In the genomic region with DNA sequence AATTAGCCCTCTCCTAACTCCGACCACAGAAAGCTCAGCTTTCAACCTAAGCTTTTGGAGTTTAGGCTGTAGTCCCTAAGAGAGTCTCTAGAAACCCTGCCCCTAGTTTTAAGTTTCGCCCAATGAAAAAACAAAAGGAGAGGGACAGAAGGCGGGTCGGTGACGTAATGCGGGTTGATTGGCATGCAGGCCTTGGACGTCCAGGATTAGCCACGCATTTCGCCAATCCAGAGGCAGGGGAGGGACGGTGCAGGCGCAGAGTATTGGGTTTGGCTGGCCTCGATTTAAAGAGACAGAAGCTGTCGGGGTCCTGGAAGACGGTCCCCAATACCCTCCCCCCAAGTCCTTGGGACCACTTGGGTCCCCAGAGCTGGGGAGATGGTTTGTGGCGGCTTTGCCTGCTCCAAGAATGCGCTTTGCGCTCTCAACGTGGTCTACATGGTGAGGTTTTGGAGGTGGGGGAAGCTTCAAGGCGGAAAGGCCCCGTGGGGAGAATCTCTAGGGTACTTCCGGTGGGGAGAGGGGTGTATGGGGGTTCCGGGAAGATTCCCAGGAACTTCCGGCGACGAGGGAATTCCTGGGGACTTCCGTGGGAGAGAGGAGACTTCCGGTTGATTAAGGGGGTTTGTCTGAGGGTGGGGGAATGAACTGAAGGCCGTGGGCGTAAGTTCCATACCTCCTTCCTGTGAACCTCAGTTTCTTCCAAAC, we compare ENCODE assay signal across 8 cellular contexts. TPM values are rescaled to one million over a fixed set of nuclear protein-coding genes. Genes with fewer than 3 reads are reported as not detected.
DNase-seq lines count a peak whose midpoint lies in the region; ATAC-seq, FAIRE-seq and TF ChIP-seq lines count a peak whose summit lies in the region.

A gene with protein sequence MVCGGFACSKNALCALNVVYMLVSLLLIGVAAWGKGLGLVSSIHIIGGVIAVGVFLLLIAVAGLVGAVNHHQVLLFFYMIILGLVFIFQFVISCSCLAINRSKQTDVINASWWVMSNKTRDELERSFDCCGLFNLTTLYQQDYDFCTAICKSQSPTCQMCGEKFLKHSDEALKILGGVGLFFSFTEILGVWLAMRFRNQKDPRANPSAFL (plus strand): TSS at position 263 of the 708 bp plus-strand sequence. CDS start 116 bp downstream, at position 379.

- peak; percentile 99 for FAIRE-seq in endothelial cell of umbilical vein (lab: Jason Lieb, UNC)

- peaks cover 16% of the 10 kb centered on the region for H3K4me1 Mint-ChIP-seq in mesothelial cell of epicardium

- H2AK9ac ChIP-seq in IMR-90 (replicated peaks; ENCODE audit: low read depth, low read length, poor library complexity): peak within 1 kb of the TSS; percentile 99

- H3K4me1 ChIP-seq in IMR-90 (ENCODE audit: control insufficient read depth, insufficient read depth, low read length) (peaks cover 3% of the 10 kb centered on the region), endothelial cell of umbilical vein (ENCODE audit: control insufficient read depth, extremely low read depth, insufficient read depth, low read length) (peaks cover 10% of the 10 kb centered on the region)

- H3K4me2 ChIP-seq in IMR-90 (ENCODE audit: low read depth, low read length) (peak within 1 kb of the TSS; percentile 94), endothelial cell of umbilical vein (ENCODE audit: insufficient read depth, low read length) (peak within 1 kb of the TSS; percentile 76)

- no peaks in the 10 kb centered on the region for H3K9me3 Mint-ChIP-seq in mesothelial cell of epicardium

- dilution Hi-C loops in IMR-90 (cut with HindIII; ENCODE audit: low sequenced_read_pairs, unreplicated experiment) (no loop called here), endothelial cell of umbilical vein (cut with MboI; ENCODE audit: extremely low pct_ligation_motif_present, low sequenced_read_pairs) (no loop called here)

- TF ChIP-seq POLR2A in IMR-90 (IDR thresholded peaks at IDR 0.05; ENCODE audit: low read depth, low read length) (peak; percentile 81; the same call in 1 of the 2 replicates), endothelial cell of umbilical vein (IDR thresholded peaks at IDR 0.05; ENCODE audit: low read depth, low read length) (peak; percentile 48)

- peak within 1 kb of the TSS; percentile 100 for H3K4ac ChIP-seq in IMR-90 (ENCODE audit: low read depth, low read length)

- H4K20me1 ChIP-seq in IMR-90 (ENCODE audit: insufficient read depth, low read length) (no peaks in the 10 kb centered on the region), endothelial cell of umbilical vein (replicated peaks; ENCODE audit: control insufficient read depth, extremely low read depth, insufficient read depth, low read length) (no peaks in the 10 kb centered on the region)

- peak within 1 kb of the TSS; percentile 94 for H3K4me3 Mint-ChIP-seq in mesothelial cell of epicardium

- H3K27ac ChIP-seq in IMR-90 (ENCODE audit: insufficient read depth, low read length): peak within 1 kb of the TSS; percentile 93
- peak within 1 kb of the TSS; percentile 68 for H3K27ac ChIP-seq in endothelial cell of umbilical vein (ENCODE audit: insufficient read depth, low read depth, low read length)

- DNase-seq in DMS 273 (lab: John Stamatoyannopoulos, UW; ENCODE audit: unreplicated experiment) (peak; percentile 97), IMR-90 (peak; percentile 99), OCI-M1 (lab: John Stamatoyannopoulos, UW) (peak; percentile 99), activated T-cell treated with anti-CD3 and anti-CD28 coated beads for 24 hours (ENCODE audit: low read depth) (peak; percentile 93), endothelial cell of umbilical vein (ENCODE audit: low read depth, low spot score) (peak; percentile 97), mesothelial cell of epicardium (ENCODE audit: low spot score in 2 of 2, unreplicated experiment in 2 of 2) (peak; percentile 91)
- DNase-seq in stimulated activated CD8-positive, alpha-beta memory T cell treated with anti-CD3 and anti-CD28 coated beads, Interleukin-15, amount 100 ng/mL, for 4 hours (ENCODE audit: low read depth in 2 of 2): peak; percentile 81 to 92

- in situ Hi-C loops in IMR-90 (cut with MboI; ENCODE audit: low sequenced_read_pairs): no loop called here

- peak within 1 kb of the TSS; percentile 89 for H3K18ac ChIP-seq in IMR-90 (ENCODE audit: low read depth, low read length)

- TF ChIP-seq CTCF in IMR-90 (conservative IDR thresholded peaks at IDR 0.05; ENCODE audit: low read depth, low read length) (no peak), endothelial cell of umbilical vein (IDR thresholded peaks at IDR 0.05; ENCODE audit: extremely low read depth in 1 of 2, insufficient read depth in 1 of 2, low read depth in 1 of 2, low read length in 2 of 2) (no peak), mesothelial cell of epicardium (IDR thresholded peaks at IDR 0.05; ENCODE audit: unreplicated experiment) (no peak)

- CTCF ChIA-PET in IMR-90 (lab: Yijun Ruan, JAX) (interaction anchor here (1.9 kb wide), 1 partner anchor 9 kb away, joined by 6 read pairs; no protein-coding TSS in a partner anchor), endothelial cell of umbilical vein (lab: Charles Lee) (interaction anchor here (1.3 to 2.6 kb wide), 5 partner anchors 9 to 19 kb away, joined by 5 to 20 read pairs (median 5); no protein-coding TSS in a partner anchor)

- POLR2A ChIA-PET in IMR-90 (lab: Charles Lee; ENCODE audit: unreplicated experiment): interaction anchor here (1.0 to 1.1 kb wide), 2 partner anchors 19 to 27 kb away, joined by 4 to 5 read pairs; a partner anchor contains a TSS
- POLR2A ChIA-PET in endothelial cell of umbilical vein (lab: Charles Lee): interaction anchor here (0.5 to 1.2 kb wide), 3 partner anchors 27 to 198 kb away, joined by 3 to 8 read pairs (median 4); a partner anchor contains a TSS

- H3K27me3 ChIP-seq in IMR-90 (ENCODE audit: control insufficient read depth, insufficient read depth, low read length): peaks cover 22% of the 10 kb centered on the region
- peaks cover 14 to 16% of the 10 kb centered on the region in 2 experiments for H3K27me3 ChIP-seq in endothelial cell of umbilical vein (ENCODE audit: control insufficient read depth in 2 of 2, insufficient read depth in 2 of 2, low read length in 2 of 2)

- H2BK15ac ChIP-seq in IMR-90 (ENCODE audit: low read depth, low read length): peak within 1 kb of the TSS; percentile 9; the same call in 1 of the 3 replicates

- H3K36me3 ChIP-seq in IMR-90 (ENCODE audit: control insufficient read depth, insufficient read depth, low read length) (peaks cover 14% of the 10 kb centered on the region), endothelial cell of umbilical vein (ENCODE audit: control insufficient read depth in 2 of 2, extremely low read depth in 1 of 2, insufficient read depth in 2 of 2, low read length in 2 of 2) (peaks cover 4 to 14% of the 10 kb centered on the region in 2 experiments)

- H3K27ac Mint-ChIP-seq in mesothelial cell of epicardium: peak within 1 kb of the TSS; percentile 99

- peak within 1 kb of the TSS; percentile 97 for H3K56ac ChIP-seq in IMR-90 (ENCODE audit: extremely low read depth, insufficient read depth, low read length)

- peak within 1 kb of the TSS; percentile 69 for H3K4me3 ChIP-seq in IMR-90 (ENCODE audit: insufficient read depth, low read depth, low read length)
- H3K4me3 ChIP-seq in endothelial cell of umbilical vein (replicated peaks in 1 of 3; ENCODE audit: insufficient read depth in 1 of 3, low read depth in 1 of 3, low read length in 3 of 3): peak within 1 kb of the TSS; percentile 44 to 88 (median 75)

- peaks cover 36% of the 10 kb centered on the region for H3K27me3 Mint-ChIP-seq in mesothelial cell of epicardium (ENCODE audit: low read depth)

- 0% methylated on average over 12 of the region's 29 CpGs; no CpG with 5 or more reads in 1 of the 2 experiments for WGBS in IMR-90 (ENCODE audit: extremely low coverage in 2 of 2, insufficient read length in 1 of 2), 2 experiments

- H2BK5ac ChIP-seq in IMR-90 (ENCODE audit: low read depth, low read length, poor library complexity, severe bottlenecking): peak within 1 kb of the TSS; percentile 92

- no peaks in the 10 kb centered on the region for H3K79me2 ChIP-seq in endothelial cell of umbilical vein (ENCODE audit: control insufficient read depth, insufficient read depth, low read length)

- H2AFZ ChIP-seq in IMR-90 (replicated peaks; ENCODE audit: low read length, poor library complexity): peak within 1 kb of the TSS; percentile 96
- peak within 1 kb of the TSS; percentile 44 for H2AFZ ChIP-seq in endothelial cell of umbilical vein (ENCODE audit: low read depth, low read length)

- intact Hi-C loops in IMR-90 (cut with micrococcal nuclease) (no loop called here), endothelial cell of umbilical vein (cut with micrococcal nuclease) (no loop called here)

- peak within 1 kb of the TSS; percentile 96 for H4K91ac ChIP-seq in IMR-90 (ENCODE audit: insufficient read depth, low read depth, low read length)

- H3K79me1 ChIP-seq in IMR-90 (ENCODE audit: low read depth in 1 of 2, low read length in 2 of 2): peaks cover 13 to 36% of the 10 kb centered on the region in 2 experiments; a peak in 3 of 4 replicates

- peak within 1 kb of the TSS; percentile 28; the same call in 1 of the 2 replicates for H2BK20ac ChIP-seq in IMR-90 (ENCODE audit: low read depth, low read length)

- H4K8ac ChIP-seq in IMR-90 (ENCODE audit: low read depth in 2 of 2, low read length in 2 of 2): peak within 1 kb of the TSS; percentile 74 to 100

- peak within 1 kb of the TSS; percentile 100 for H3K14ac ChIP-seq in IMR-90 (replicated peaks; ENCODE audit: low read depth, low read length)

- peaks cover 24% of the 10 kb centered on the region for H3K36me3 Mint-ChIP-seq in mesothelial cell of epicardium

- H3K23ac ChIP-seq in IMR-90 (ENCODE audit: low read depth, low read length): peak within 1 kb of the TSS; percentile 98

- TF ChIP-seq RAD21 in IMR-90 (IDR thresholded peaks at IDR 0.05; ENCODE audit: low read length): no peak

- H2AK5ac ChIP-seq in IMR-90 (ENCODE audit: low read depth, low read length): peak within 1 kb of the TSS; percentile 98

- no peaks in the 10 kb centered on the region for H3K9me3 ChIP-seq in IMR-90 (ENCODE audit: control insufficient read depth, insufficient read depth, low read length)
- H3K9me3 ChIP-seq in endothelial cell of umbilical vein (replicated peaks; ENCODE audit: control insufficient read depth, insufficient read depth, low read length): no peaks in the 10 kb centered on the region

- BruUV-seq in IMR-90 (replicated peaks; lab: Mats Ljungman, UMichigan) (no TSS peak), endothelial cell of umbilical vein (replicated peaks; lab: Mats Ljungman, UMichigan) (no TSS peak)

- H3K9ac ChIP-seq in IMR-90 (ENCODE audit: low read depth, low read length) (peak within 1 kb of the TSS; percentile 90), endothelial cell of umbilical vein (replicated peaks; ENCODE audit: extremely low read depth, insufficient read depth, low read length) (peak within 1 kb of the TSS; percentile 88)

- peak within 1 kb of the TSS; percentile 83 for H2BK120ac ChIP-seq in IMR-90 (ENCODE audit: low read depth, low read length)

- ATAC-seq in GM21529 (IDR thresholded peaks at IDR 0.05; ENCODE audit: unreplicated experiment) (peak; percentile 86), IMR-90 (ENCODE audit: low read depth) (peak; percentile 95)

- H3K9me1 ChIP-seq in IMR-90 (ENCODE audit: insufficient read depth, low read length) (peaks cover 6% of the 10 kb centered on the region), endothelial cell of umbilical vein (replicated peaks; ENCODE audit: control insufficient read depth, extremely low read depth, insufficient read depth, low read length) (no peaks in the 10 kb centered on the region)

- H4K5ac ChIP-seq in IMR-90 (ENCODE audit: low read depth, low read length): peak within 1 kb of the TSS; percentile 91

RNA-seq across cellular contexts. Expression of the gene that starts here (rescaled TPM):
- 51.1 and 71.2 TPM in 2 replicates for total RNA-seq in IMR-90 (2012; rRNA removed)
- 9.9 and 12.3 TPM in 2 replicates for polyA plus RNA-seq in IMR-90 (2012; rRNA removed)
- polyA plus RNA-seq in IMR-90 (2012; cell fraction: cytosol; rRNA removed): 22.4 and 46.8 TPM in 2 replicates
- polyA plus RNA-seq in IMR-90 (2012; cell fraction: nucleus; rRNA removed; ENCODE audit: low replicate concordance): 23.3 and 27.2 TPM in 2 replicates
- 14.6 and 15.0 TPM in 2 replicates for total RNA-seq in endothelial cell of umbilical vein
- polyA plus RNA-seq in endothelial cell of umbilical vein: 33.3 and 43.9 TPM in 2 replicates
- 19.8 and 19.9 TPM in 2 replicates for polyA plus RNA-seq in endothelial cell of umbilical vein (2011; cell fraction: cytosol; rRNA removed)
- 15.5 and 16.4 TPM in 2 replicates for polyA plus RNA-seq in endothelial cell of umbilical vein (2011; cell fraction: nucleus; rRNA removed)
- polyA plus RNA-seq in endothelial cell of umbilical vein (2012): 25.7 and 27.8 TPM in 2 replicates
- 47.8 and 57.1 TPM in 2 replicates for polyA minus RNA-seq in endothelial cell of umbilical vein
- polyA minus RNA-seq in endothelial cell of umbilical vein (2011; cell fraction: cytosol; rRNA and poly(A)+ RNA removed): 5.5 TPM
- polyA minus RNA-seq in endothelial cell of umbilical vein (2011; cell fraction: nucleus; rRNA and poly(A)+ RNA removed): 4.4 and 12.2 TPM in 2 replicates
- total RNA-seq in mesothelial cell of epicardium: 33.2 to 35.2 TPM (median 34.6 TPM) in 3 replicates

Comparison
In these comparisons a context has a peak if more than half of its experiments do, and no peak if none do; other contexts are left out.
1. Peak in every context shown above with its lines: DNase-seq, ATAC-seq, H3K4me3 ChIP-seq and H3K27ac ChIP-seq.